Comparison of ENCODE assay signal across 8 cellular contexts in the genomic region with DNA sequence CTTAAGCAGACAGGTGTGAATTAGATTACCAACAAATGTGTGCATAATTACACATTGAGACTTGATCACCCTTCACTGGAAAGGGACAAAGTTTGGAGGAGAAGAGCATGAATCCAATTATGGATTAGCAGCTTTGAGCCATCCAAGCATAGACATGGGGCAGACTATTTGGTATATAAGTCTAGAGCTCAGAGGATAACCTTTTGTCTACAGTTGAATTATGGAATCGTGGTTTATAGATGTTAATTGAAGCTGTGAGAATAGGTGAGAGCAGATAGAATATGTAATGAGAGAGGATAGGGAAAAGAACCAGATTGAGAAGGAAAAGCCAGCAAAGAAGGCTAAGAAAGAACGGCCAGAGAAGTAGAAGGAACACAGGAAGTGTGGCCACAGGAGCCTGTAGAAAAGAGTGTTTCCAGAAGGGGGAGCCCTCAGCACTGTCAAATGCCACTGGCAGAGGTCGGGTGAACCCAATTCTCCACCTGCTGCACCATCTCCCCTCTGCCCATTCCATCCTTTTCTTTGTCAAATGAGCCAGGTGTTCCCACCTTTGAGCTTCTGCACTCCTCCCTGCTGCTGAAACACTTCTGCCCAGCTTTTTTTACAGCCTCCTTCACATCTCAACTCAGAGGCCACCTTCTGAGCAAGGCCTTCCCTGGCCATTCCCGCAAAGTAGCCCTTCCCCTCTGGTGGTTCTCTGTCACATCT.
DNase-seq lines count a peak whose midpoint lies in the region; ATAC-seq and TF ChIP-seq lines count a peak whose summit lies in the region.

No MANE protein-coding gene starts in this region.

- POLR2A ChIA-PET in RWPE1 (lab: Yijun Ruan, JAX; ENCODE audit: low non-redundant PET), result interaction anchor here (0.5 kb wide), 1 partner anchor 15 kb away, joined by 3 read pairs; no protein-coding TSS in a partner anchor

- ATAC-seq in HG02885 (IDR thresholded peaks at IDR 0.05; ENCODE audit: poor library complexity, unreplicated experiment) (no peak), HG03045 (IDR thresholded peaks at IDR 0.05; ENCODE audit: unreplicated experiment) (no peak)

- intact Hi-C loops in posterior cingulate gyrus (cut with DNase I), result loop anchor here (10.0 kb wide), 1 partner anchor 136 kb away; a partner anchor contains a TSS

- peak overlapping the region; percentile 24; the same call in 1 of the 2 replicates for H3K27ac ChIP-seq in RWPE1

- peak; percentile 86 for TF ChIP-seq CTCF in RWPE1 (conservative IDR thresholded peaks at IDR 0.05; ENCODE audit: low read depth)

- DNase-seq in ELF-1 (ENCODE audit: low read depth, low spot score), result peak; percentile 71
- peak; percentile 40 for DNase-seq in LoVo (ENCODE audit: low spot score)
- DNase-seq in RWPE1 (ENCODE audit: low spot score), result peak; percentile 64
- DNase-seq in activated T-helper 1 cell treated with anti-CD3 and anti-CD28 coated beads, Interleukin-2, amount 50 U/mL, for 16 hours (ENCODE audit: low read depth in 1 of 2, low spot score in 1 of 2), result peak; percentile 16 to 26
- peak; percentile 40 for DNase-seq in foreskin melanocyte
- DNase-seq in posterior cingulate gyrus, result peak in 6 of 10 donors; percentile 30 to 87 (median 48)

- CTCF ChIA-PET in RWPE1 (lab: Yijun Ruan, JAX), result interaction anchor here (0.5 to 1.8 kb wide), 20 partner anchors 9 to 880 kb away, joined by 3 to 12 read pairs (median 4); no protein-coding TSS in a partner anchor

Comparison
In these comparisons a context has a peak if more than half of its experiments do, and no peak if none do; other contexts are left out.
1. DNase-seq: peak in every context shown above with its lines; median percentile 71 in ELF-1; 64 in RWPE1; 48 in posterior cingulate gyrus; 40 in LoVo; 40 in foreskin melanocyte; 21 in activated T-helper 1 cell treated with anti-CD3 and anti-CD28 coated beads, Interleukin-2, amount 50 U/mL, for 16 hours.